ENCODE assay signal across 8 cellular contexts in genomic region chr20:31712564-31713311, GRCh38. TPM values are rescaled to one million over a fixed set of nuclear protein-coding genes. Genes with fewer than 3 reads are reported as not detected.
DNase-seq lines count a peak whose midpoint lies in the region; ATAC-seq and TF ChIP-seq lines count a peak whose summit lies in the region.

No MANE protein-coding gene starts in this region.

- no peaks in the 10 kb centered on the region for H3K27me3 Mint-ChIP-seq in activated naive CD8-positive, alpha-beta T cell
- peaks cover 5% of the 10 kb centered on the region for H3K27me3 Mint-ChIP-seq in glutamatergic neuron (ENCODE audit: unreplicated experiment)

- peak overlapping the region; percentile 99 to 100 for H3K27ac Mint-ChIP-seq in activated naive CD4-positive, alpha-beta T cell treated with anti-CD3 and anti-CD28 coated beads, Interleukin-2, amount 50 U/mL, for 72 hours
- peak overlapping the region; percentile 99 for H3K27ac Mint-ChIP-seq in activated naive CD8-positive, alpha-beta T cell
- peak overlapping the region; percentile 4 for H3K27ac Mint-ChIP-seq in glutamatergic neuron (ENCODE audit: unreplicated experiment)

- H3K9me3 Mint-ChIP-seq in activated naive CD4-positive, alpha-beta T cell treated with anti-CD3 and anti-CD28 coated beads, Interleukin-2, amount 50 U/mL, for 72 hours = peaks cover 0 to 5% of the 10 kb centered on the region in 2 donors
- H3K9me3 Mint-ChIP-seq in activated naive CD8-positive, alpha-beta T cell (ENCODE audit: low read depth) = no peaks in the 10 kb centered on the region
- peaks cover 7% of the 10 kb centered on the region for H3K9me3 Mint-ChIP-seq in glutamatergic neuron (ENCODE audit: unreplicated experiment)

- H3K4me3 Mint-ChIP-seq in activated naive CD8-positive, alpha-beta T cell = peak overlapping the region; percentile 96
- H3K4me3 Mint-ChIP-seq in glutamatergic neuron (ENCODE audit: unreplicated experiment) = peak overlapping the region; percentile 21

- TF ChIP-seq CTCF in glutamatergic neuron (IDR thresholded peaks at IDR 0.05; ENCODE audit: partially characterized antibody, unreplicated experiment) = no peak

- H3K4me1 Mint-ChIP-seq in activated naive CD8-positive, alpha-beta T cell (ENCODE audit: low read depth) = peaks cover 84% of the 10 kb centered on the region
- peaks cover 41% of the 10 kb centered on the region for H3K4me1 Mint-ChIP-seq in glutamatergic neuron (ENCODE audit: low read depth, unreplicated experiment)

- H3K36me3 Mint-ChIP-seq in activated naive CD4-positive, alpha-beta T cell treated with anti-CD3 and anti-CD28 coated beads, Interleukin-2, amount 50 U/mL, for 72 hours = peaks cover 70 to 78% of the 10 kb centered on the region in 2 donors
- peaks cover 44% of the 10 kb centered on the region for H3K36me3 Mint-ChIP-seq in activated naive CD8-positive, alpha-beta T cell
- H3K36me3 Mint-ChIP-seq in glutamatergic neuron (ENCODE audit: unreplicated experiment) = peaks cover 3% of the 10 kb centered on the region

- no peak for ATAC-seq in activated naive CD4-positive, alpha-beta T cell treated with anti-CD3 and anti-CD28 coated beads, Interleukin-2, amount 50 U/mL, for 72 hours
- no peak for ATAC-seq in GM18498 (IDR thresholded peaks at IDR 0.05; ENCODE audit: unreplicated experiment)
- ATAC-seq in GM19397 (IDR thresholded peaks at IDR 0.05; ENCODE audit: unreplicated experiment) = no peak

- no peak for DNase-seq in activated naive CD4-positive, alpha-beta T cell treated with anti-CD3 and anti-CD28 coated beads, Interleukin-2, amount 50 U/mL, for 72 hours (ENCODE audit: low spot score in 2 of 2)
- no peak for DNase-seq in activated naive CD4-positive, alpha-beta T cell (lab: John Stamatoyannopoulos, UW)
- DNase-seq in glutamatergic neuron (no peak), occipital lobe (lab: John Stamatoyannopoulos, UW) (peak; percentile 79), NCI-H510A treated with DMSO at 0.1 percent for 48 hours (lab: John Stamatoyannopoulos, UW) (no peak)

RNA-seq across cellular contexts. Expression of gene BCL2L1, which starts 9.9 kb away (rescaled TPM):
- total RNA-seq in activated naive CD4-positive, alpha-beta T cell treated with anti-CD3 and anti-CD28 coated beads, Interleukin-2, amount 50 U/mL, for 72 hours = 100 to 1,000 TPM in 1 of 2 donors, 10 to 100 TPM in 1; 86.6 to 143 TPM
- 136 TPM for total RNA-seq in glutamatergic neuron (ENCODE audit: unreplicated experiment)
- 42.6 TPM for total RNA-seq in occipital lobe

RNA-seq across cellular contexts. Expression of gene TPX2, which starts 26.4 kb away (rescaled TPM):
- 100 to 1,000 TPM; 123 to 215 TPM for total RNA-seq in activated naive CD4-positive, alpha-beta T cell treated with anti-CD3 and anti-CD28 coated beads, Interleukin-2, amount 50 U/mL, for 72 hours
- total RNA-seq in glutamatergic neuron (ENCODE audit: unreplicated experiment) (44.7 TPM), occipital lobe (5.8 TPM)

Comparison
In these comparisons a context has a peak if more than half of its experiments do, and no peak if none do; other contexts are left out.
1. H3K27ac Mint-ChIP-seq: peak in every context shown above with its lines; median percentile 100 in activated naive CD4-positive, alpha-beta T cell treated with anti-CD3 and anti-CD28 coated beads, Interleukin-2, amount 50 U/mL, for 72 hours; 99 in activated naive CD8-positive, alpha-beta T cell; 4 in glutamatergic neuron.